Comparison of ENCODE assay signal across 17 cellular contexts in genomic region chr14:98177551-98177950, GRCh38.
DNase-seq lines count a peak whose midpoint lies in the region; ATAC-seq and TF ChIP-seq lines count a peak whose summit lies in the region.
"Had no signal": no experiment of that assay in that cellular context is flagged by ENCODE, and none has a peak within 500 bp of the region (broad histone marks: within the 10 kb centered on the region; RNA-seq: fewer than 3 reads in every experiment).

No MANE protein-coding gene starts in this region.

- no peaks in the 10 kb centered on the region for H3K27me3 ChIP-seq in A673 (replicated peaks; ENCODE audit: insufficient read depth, low read depth, low read length, poor library complexity)
- H3K27me3 ChIP-seq: testis had no signal

- H3K27ac ChIP-seq in A673 (ENCODE audit: low read depth, low read length, poor library complexity, severe bottlenecking) = no peak overlapping the region
- H3K27ac ChIP-seq: lower lobe of right lung, testis had no signal

- no peak overlapping the region for H3K4me3 Mint-ChIP-seq in activated CD8-positive, alpha-beta T cell treated with anti-CD3 and anti-CD28 coated beads, Interleukin-2, amount 10 ng/mL, durations not matched to agents 7 days and 5 days
- H3K4me3 Mint-ChIP-seq: central memory CD8-positive, alpha-beta T cell had no signal

- POLR2A ChIA-PET in activated CD8-positive, alpha-beta T cell treated with anti-CD3 and anti-CD28 coated beads, Interleukin-2, amount 10 ng/mL, durations not matched to agents 7 days and 5 days (lab: Charles Lee) = interaction anchor here (1.4 kb wide), 1 partner anchor 12 kb away, joined by 4 read pairs; no protein-coding TSS in a partner anchor
- POLR2A ChIA-PET in A673 (lab: Charles Lee; ENCODE audit: low non-redundant PET) = no interaction called here

- TF ChIP-seq CTCF in A673 (conservative IDR thresholded peaks at IDR 0.05; ENCODE audit: low read depth, low read length) = no peak

- H3K27ac Mint-ChIP-seq in activated CD8-positive, alpha-beta T cell treated with anti-CD3 and anti-CD28 coated beads, Interleukin-2, amount 10 ng/mL, durations not matched to agents 7 days and 5 days = peak overlapping the region; percentile 84

- CTCF ChIA-PET in activated CD8-positive, alpha-beta T cell treated with anti-CD3 and anti-CD28 coated beads, Interleukin-2, amount 10 ng/mL, durations not matched to agents 7 days and 5 days (lab: Charles Lee) = no interaction called here
- CTCF ChIA-PET in A673 (lab: Charles Lee) = no interaction called here

- ATAC-seq in activated CD8-positive, alpha-beta T cell treated with anti-CD3 and anti-CD28 coated beads, Interleukin-2, amount 10 ng/mL, durations not matched to agents 7 days and 5 days = no peak
- ATAC-seq in GM19351 (IDR thresholded peaks at IDR 0.05; ENCODE audit: unreplicated experiment) = no peak
- no peak for ATAC-seq in HG03469 (IDR thresholded peaks at IDR 0.05; ENCODE audit: unreplicated experiment)
- ATAC-seq: lower lobe of right lung had no signal

- no peaks in the 10 kb centered on the region for H3K36me3 ChIP-seq in A673 (ENCODE audit: insufficient read depth, low read length, poor library complexity, severe bottlenecking)
- H3K36me3 ChIP-seq: lower lobe of right lung had no signal

- DNase-seq in T follicular helper cell (ENCODE audit: low read depth) (peak; percentile 41), A673 (ENCODE audit: low spot score) (no peak), dedifferentiated amniotic fluid mesenchymal stem cell (ENCODE audit: extremely low spot score) (no peak)
- no peak for DNase-seq in activated CD8-positive, alpha-beta T cell treated with anti-CD3 and anti-CD28 coated beads, Interleukin-2, amount 10 ng/mL, durations not matched to agents 7 days and 5 days
- peak; percentile 47 for DNase-seq in activated naive CD8-positive, alpha-beta T cell treated with anti-CD3 and anti-CD28 coated beads, Interleukin-2, amount 50 U/mL, for 16 hours (ENCODE audit: low read depth, low spot score)
- peak; percentile 34 for DNase-seq in stimulated activated CD8-positive, alpha-beta memory T cell treated with anti-CD3 and anti-CD28 coated beads, Interleukin-12 subunit alpha, Interleukin-12 subunit beta, amount 100 ng/mL, for 4 hours (ENCODE audit: low read depth)
- DNase-seq: erythroblast, lower lobe of right lung, NCI-H510A treated with DMSO at 0.1 percent for 48 hours, occipital lobe, RPMI8226, T-helper 9 cell, testis had no signal

- intact Hi-C loops in A673 (cut with micrococcal nuclease; ENCODE audit: unreplicated experiment) = no loop called here

- H3K9me3 Mint-ChIP-seq in activated CD8-positive, alpha-beta T cell treated with anti-CD3 and anti-CD28 coated beads, Interleukin-2, amount 10 ng/mL, durations not matched to agents 7 days and 5 days (ENCODE audit: insufficient read depth) = no peaks in the 10 kb centered on the region
- H3K9me3 Mint-ChIP-seq: central memory CD8-positive, alpha-beta T cell had no signal

- no peaks in the 10 kb centered on the region for H3K9me3 ChIP-seq in A673 (ENCODE audit: low read depth, low read length, poor library complexity, severe bottlenecking)
- H3K9me3 ChIP-seq: lower lobe of right lung, testis had no signal

- no peaks in the 10 kb centered on the region for H3K27me3 Mint-ChIP-seq in activated CD8-positive, alpha-beta T cell treated with anti-CD3 and anti-CD28 coated beads, Interleukin-2, amount 10 ng/mL, durations not matched to agents 7 days and 5 days (ENCODE audit: low read depth)
- H3K27me3 Mint-ChIP-seq: central memory CD8-positive, alpha-beta T cell had no signal

- BruUV-seq in A673 (replicated peaks; lab: Mats Ljungman, UMichigan) = no TSS peak

- H3K4me1 ChIP-seq in A673 (ENCODE audit: insufficient read depth, low read length, poor library complexity, severe bottlenecking) = no peaks in the 10 kb centered on the region
- H3K4me1 ChIP-seq: lower lobe of right lung, testis had no signal

- no peak overlapping the region for H3K4me3 ChIP-seq in A673 (ENCODE audit: low read depth, low read length, poor library complexity, severe bottlenecking)
- H3K4me3 ChIP-seq: lower lobe of right lung, smooth muscle cell, testis had no signal

- peaks cover 3% of the 10 kb centered on the region for H3K36me3 Mint-ChIP-seq in activated CD8-positive, alpha-beta T cell treated with anti-CD3 and anti-CD28 coated beads, Interleukin-2, amount 10 ng/mL, durations not matched to agents 7 days and 5 days (ENCODE audit: low read depth)

- H3K4me1 Mint-ChIP-seq in activated CD8-positive, alpha-beta T cell treated with anti-CD3 and anti-CD28 coated beads, Interleukin-2, amount 10 ng/mL, durations not matched to agents 7 days and 5 days (ENCODE audit: low read depth) = peaks cover 88% of the 10 kb centered on the region

Comparison
In these comparisons a context has a peak if more than half of its experiments do, and no peak if none do; other contexts are left out.
1. DNase-seq: peak in T follicular helper cell (single experiment), activated naive CD8-positive, alpha-beta T cell treated with anti-CD3 and anti-CD28 coated beads, Interleukin-2, amount 50 U/mL, for 16 hours (single experiment) and stimulated activated CD8-positive, alpha-beta memory T cell treated with anti-CD3 and anti-CD28 coated beads, Interleukin-12 subunit alpha, Interleukin-12 subunit beta, amount 100 ng/mL, for 4 hours (single experiment); none in activated CD8-positive, alpha-beta T cell treated with anti-CD3 and anti-CD28 coated beads, Interleukin-2, amount 10 ng/mL, durations not matched to agents 7 days and 5 days (single experiment), A673 (single experiment) and dedifferentiated amniotic fluid mesenchymal stem cell (single experiment).